Comparison of ENCODE assay signal across 1 cellular context in genomic region chr1:245860681-245861552, GRCh38.
TF ChIP-seq lines count a peak whose summit lies in the region.

No MANE protein-coding gene starts in this region.

TF ChIP-seq in SK-N-SH, 30 proteins besides CTCF, POLR2A, EP300 and RAD21 (continued from another document):
- TF ChIP-seq, protein P1, sequence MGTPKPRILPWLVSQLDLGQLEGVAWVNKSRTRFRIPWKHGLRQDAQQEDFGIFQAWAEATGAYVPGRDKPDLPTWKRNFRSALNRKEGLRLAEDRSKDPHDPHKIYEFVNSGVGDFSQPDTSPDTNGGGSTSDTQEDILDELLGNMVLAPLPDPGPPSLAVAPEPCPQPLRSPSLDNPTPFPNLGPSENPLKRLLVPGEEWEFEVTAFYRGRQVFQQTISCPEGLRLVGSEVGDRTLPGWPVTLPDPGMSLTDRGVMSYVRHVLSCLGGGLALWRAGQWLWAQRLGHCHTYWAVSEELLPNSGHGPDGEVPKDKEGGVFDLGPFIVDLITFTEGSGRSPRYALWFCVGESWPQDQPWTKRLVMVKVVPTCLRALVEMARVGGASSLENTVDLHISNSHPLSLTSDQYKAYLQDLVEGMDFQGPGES (IDR thresholded peaks at IDR 0.05; ENCODE audit: low read depth, low read length) = no peak
- TF ChIP-seq, protein P2, sequence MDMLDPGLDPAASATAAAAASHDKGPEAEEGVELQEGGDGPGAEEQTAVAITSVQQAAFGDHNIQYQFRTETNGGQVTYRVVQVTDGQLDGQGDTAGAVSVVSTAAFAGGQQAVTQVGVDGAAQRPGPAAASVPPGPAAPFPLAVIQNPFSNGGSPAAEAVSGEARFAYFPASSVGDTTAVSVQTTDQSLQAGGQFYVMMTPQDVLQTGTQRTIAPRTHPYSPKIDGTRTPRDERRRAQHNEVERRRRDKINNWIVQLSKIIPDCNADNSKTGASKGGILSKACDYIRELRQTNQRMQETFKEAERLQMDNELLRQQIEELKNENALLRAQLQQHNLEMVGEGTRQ (IDR thresholded peaks at IDR 0.05; ENCODE audit: borderline replicate concordance, low read depth, low read length) = no peak
- peak; percentile 31; the same call in 1 of the 2 replicates for TF ChIP-seq RCOR1 (IDR thresholded peaks at IDR 0.05; ENCODE audit: low read length)
- TF ChIP-seq TCF12 (IDR thresholded peaks at IDR 0.05) = peak; percentile 97
- TF ChIP-seq FOXM1 (IDR thresholded peaks at IDR 0.05; ENCODE audit: low read depth) = peak; percentile 92
- TF ChIP-seq USF1 (IDR thresholded peaks at IDR 0.05; ENCODE audit: borderline replicate concordance, low read depth) = no peak
- peak; percentile 73 for TF ChIP-seq POLR2AphosphoS5 (IDR thresholded peaks at IDR 0.05; ENCODE audit: low read depth, low read length)
- TF ChIP-seq, protein P3, sequence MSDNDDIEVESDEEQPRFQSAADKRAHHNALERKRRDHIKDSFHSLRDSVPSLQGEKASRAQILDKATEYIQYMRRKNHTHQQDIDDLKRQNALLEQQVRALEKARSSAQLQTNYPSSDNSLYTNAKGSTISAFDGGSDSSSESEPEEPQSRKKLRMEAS (IDR thresholded peaks at IDR 0.05; ENCODE audit: low read depth) = peak; percentile 50
- TF ChIP-seq CHD2 (IDR thresholded peaks at IDR 0.05; ENCODE audit: low read length, partially characterized antibody) = peak; percentile 17
- peak; percentile 47; the same call in 1 of the 2 replicates for TF ChIP-seq RXRA (IDR thresholded peaks at IDR 0.05; ENCODE audit: borderline replicate concordance, low read depth)
- TF ChIP-seq RFX5 (IDR thresholded peaks at IDR 0.05; ENCODE audit: low read length) = no peak
- no peak for TF ChIP-seq GABPA (IDR thresholded peaks at IDR 0.05; ENCODE audit: low read depth)
- TF ChIP-seq ZBTB33 (IDR thresholded peaks at IDR 0.05; ENCODE audit: borderline replicate concordance, low read depth) = 0 out of 2 replicates have a peak, but pooled peaks have one; percentile 11
